Comparison of ENCODE assay signal across 8 cellular contexts in the genomic region with DNA sequence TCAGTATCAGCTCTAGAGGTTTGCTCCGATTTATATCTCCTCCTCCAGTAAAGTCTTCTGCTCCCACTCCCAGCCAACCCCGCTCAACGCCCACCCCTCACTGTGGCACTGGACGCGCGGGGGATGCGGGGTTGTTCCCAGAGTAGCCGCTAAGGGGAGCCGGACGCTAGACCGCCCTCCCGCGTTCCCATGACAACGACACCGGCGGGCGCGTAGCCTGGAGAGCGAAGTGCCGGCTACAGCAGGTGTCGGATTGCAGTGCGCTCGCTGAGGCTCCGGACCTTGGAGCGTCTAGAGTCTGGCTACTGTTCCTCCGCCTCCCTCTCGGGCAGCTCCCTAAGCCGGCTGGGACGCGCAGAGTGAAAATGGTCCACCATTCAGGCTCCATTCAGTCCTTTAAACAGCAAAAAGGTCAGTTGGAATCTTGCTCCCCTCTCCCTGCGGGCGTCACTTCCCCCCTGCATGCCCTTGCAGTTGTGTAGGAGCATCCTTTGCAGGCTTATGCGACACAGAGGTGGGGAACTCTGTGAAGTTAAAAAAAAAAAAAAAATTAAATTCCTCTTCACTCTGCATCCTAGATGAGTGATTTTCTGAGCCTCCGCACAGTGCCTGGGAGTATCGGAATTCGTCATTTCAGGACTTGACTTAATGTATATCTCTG. TPM values are rescaled to one million over a fixed set of nuclear protein-coding genes. Genes with fewer than 3 reads are reported as not detected.
DNase-seq lines count a peak whose midpoint lies in the region; ATAC-seq and TF ChIP-seq lines count a peak whose summit lies in the region.

TSS of gene ANO3 (plus strand) at position 220 of the 661 bp plus-strand sequence. CDS start at position 366, 146 bp downstream.

- H3K9me3 Mint-ChIP-seq in activated T-helper 17 cell treated with anti-CD3 and anti-CD28 coated beads, Interleukin-2, amount 50 U/mL, for 72 hours: peaks cover 3% of the 10 kb centered on the region

- in situ Hi-C loops in GM13976 (cut with MboI; ENCODE audit: low sequenced_read_pairs, unreplicated experiment): no loop called here

- TF ChIP-seq CTCF in A673 (conservative IDR thresholded peaks at IDR 0.05; ENCODE audit: low read depth, low read length): peak; percentile 52
- peak; percentile 15 for TF ChIP-seq CTCF in GM13976 (IDR thresholded peaks at IDR 0.05; ENCODE audit: borderline replicate concordance, control extremely low read depth, extremely low read depth, insufficient read depth, missing control alignments)

- no peak within 1 kb of the TSS for H3K27ac Mint-ChIP-seq in activated T-helper 17 cell treated with anti-CD3 and anti-CD28 coated beads, Interleukin-2, amount 50 U/mL, for 72 hours

- CTCF ChIA-PET in A673 (lab: Charles Lee): no interaction called here

- ATAC-seq in HG02763 (IDR thresholded peaks at IDR 0.05; ENCODE audit: unreplicated experiment): peak; percentile 91
- no peak for ATAC-seq in activated T-helper 17 cell treated with anti-CD3 and anti-CD28 coated beads, Interleukin-2, amount 50 U/mL, for 72 hours (replicated peaks)

- peaks cover 15% of the 10 kb centered on the region for H3K27me3 Mint-ChIP-seq in activated T-helper 17 cell treated with anti-CD3 and anti-CD28 coated beads, Interleukin-2, amount 50 U/mL, for 72 hours

- H3K36me3 ChIP-seq in A673 (ENCODE audit: insufficient read depth, low read length, poor library complexity, severe bottlenecking): no peaks in the 10 kb centered on the region

- no peak within 1 kb of the TSS for H3K4me3 Mint-ChIP-seq in activated T-helper 17 cell treated with anti-CD3 and anti-CD28 coated beads, Interleukin-2, amount 50 U/mL, for 72 hours

- DNase-seq in A673 (ENCODE audit: low spot score) (peak; percentile 65), GM13976 (ENCODE audit: low spot score) (peak; percentile 67), NCI-H1417 treated with DMSO at 0.1 percent for 48 hours (lab: John Stamatoyannopoulos, UW) (peak; percentile 9), head of caudate nucleus (peak; percentile 16 to 80 (median 60)), pons (ENCODE audit: low spot score) (peak; percentile 37)
- DNase-seq in activated CD4-positive, alpha-beta T cell treated with anti-CD3 and anti-CD28 coated beads, Interleukin-2, amount 50 U/mL, for 48 hours: peak; percentile 2 to 4

- H3K9me3 ChIP-seq in A673 (ENCODE audit: low read depth, low read length, poor library complexity, severe bottlenecking): no peaks in the 10 kb centered on the region

- H3K4me3 ChIP-seq in A673 (ENCODE audit: low read depth, low read length, poor library complexity, severe bottlenecking): no peak within 1 kb of the TSS

- no peaks in the 10 kb centered on the region for H3K4me1 Mint-ChIP-seq in activated T-helper 17 cell treated with anti-CD3 and anti-CD28 coated beads, Interleukin-2, amount 50 U/mL, for 72 hours

- POLR2A ChIA-PET in A673 (lab: Charles Lee; ENCODE audit: low non-redundant PET): no interaction called here

- H3K27me3 ChIP-seq in A673 (replicated peaks; ENCODE audit: insufficient read depth, low read depth, low read length, poor library complexity): peaks cover 39% of the 10 kb centered on the region

- peaks cover 6% of the 10 kb centered on the region for H3K4me1 ChIP-seq in A673 (ENCODE audit: insufficient read depth, low read length, poor library complexity, severe bottlenecking)

- intact Hi-C loops in A673 (cut with micrococcal nuclease; ENCODE audit: unreplicated experiment): no loop called here
- intact Hi-C loops in head of caudate nucleus (cut with DNase I): no loop called here

- no peaks in the 10 kb centered on the region for H3K36me3 Mint-ChIP-seq in activated T-helper 17 cell treated with anti-CD3 and anti-CD28 coated beads, Interleukin-2, amount 50 U/mL, for 72 hours (ENCODE audit: low read depth)

- no TSS peak for BruUV-seq in A673 (replicated peaks; lab: Mats Ljungman, UMichigan)

- H3K27ac ChIP-seq in A673 (ENCODE audit: low read depth, low read length, poor library complexity, severe bottlenecking): no peak within 1 kb of the TSS

RNA-seq across cellular contexts. Expression of gene ANO3, which starts in this region (rescaled TPM):
- total RNA-seq in A673 (2021): not detected in 2 replicates
- total RNA-seq in activated T-helper 17 cell treated with anti-CD3 and anti-CD28 coated beads, Interleukin-2, amount 50 U/mL, for 72 hours: not detected

Comparison
In these comparisons a context has a peak if more than half of its experiments do, and no peak if none do; other contexts are left out.
1. Peak in DNase-seq in A673; RNA of the gene not detected or under 1 TPM.
2. DNase-seq: peak in every context shown above with its lines; median percentile 67 in GM13976; 65 in A673; 60 in head of caudate nucleus; 37 in pons; 9 in NCI-H1417 treated with DMSO at 0.1 percent for 48 hours; 3 in activated CD4-positive, alpha-beta T cell treated with anti-CD3 and anti-CD28 coated beads, Interleukin-2, amount 50 U/mL, for 48 hours.